ENCODE assay signal across 14 cellular contexts in genomic region chr16:68072038-68072695, GRCh38. TPM values are rescaled to one million over a fixed set of nuclear protein-coding genes. Genes with fewer than 3 reads are reported as not detected.
DNase-seq lines count a peak whose midpoint lies in the region; ATAC-seq, FAIRE-seq and TF ChIP-seq lines count a peak whose summit lies in the region.
"Had no signal": no experiment of that assay in that cellular context is flagged by ENCODE, and none has a peak within 500 bp of the region (broad histone marks: within the 10 kb centered on the region; RNA-seq: fewer than 3 reads in every experiment).

No MANE protein-coding gene starts in this region.

- no peaks in the 10 kb centered on the region for H3K27me3 ChIP-seq in gastrocnemius medialis
- H3K27me3 ChIP-seq: heart left ventricle, SJSA1, upper lobe of left lung had no signal

- peak in 2 of 5 experiments; percentile 43 to 44 for TF ChIP-seq CTCF in gastrocnemius medialis (IDR thresholded peaks at IDR 0.05 in 4 of 5, conservative IDR thresholded peaks at IDR 0.05 in 1 of 5)

- FAIRE-seq in urothelium cell line (lab: Jason Lieb, UNC), result no peak
- FAIRE-seq: H1 had no signal

- no peaks in the 10 kb centered on the region for H3K9me3 ChIP-seq in gastrocnemius medialis
- H3K9me3 ChIP-seq: heart left ventricle, SJSA1, upper lobe of left lung had no signal

- TF ChIP-seq POLR2A in gastrocnemius medialis (IDR thresholded peaks at IDR 0.05), result no peak

- H3K36me3 ChIP-seq in gastrocnemius medialis, result peaks cover 0 to 2% of the 10 kb centered on the region in 2 donors

- in situ Hi-C loops in gastrocnemius medialis (cut with MboI; ENCODE audit: low sequenced_read_pairs in 4 of 4) (no loop called here), KBM-7 (cut with MboI; ENCODE audit: low pct_unique_long_range_greater_than_20kb, low sequenced_read_pairs) (no loop called here)

- H3K27ac ChIP-seq in gastrocnemius medialis, result peak overlapping the region; percentile 83 to 89 (median 86)
- H3K27ac ChIP-seq: SJSA1 had no signal

- intact Hi-C loops in gastrocnemius medialis (cut with DNase I; ENCODE audit: low total_unique reads), result loop anchor here (5.0 kb wide), 1 partner anchor 825 kb away; the partner anchor contains the start of genes FHOD1 and SLC9A5

- ATAC-seq in SK-N-SH treated with all-trans-retinoic acid at 6 μM for 48 hours (peak; percentile 97), gastrocnemius medialis (peak; percentile 88 to 91)

- peaks cover 60 to 66% of the 10 kb centered on the region in 2 donors for H3K4me1 ChIP-seq in gastrocnemius medialis
- H3K4me1 ChIP-seq: SJSA1 had no signal

- H3K4me3 ChIP-seq in gastrocnemius medialis, result no peak overlapping the region
- H3K4me3 ChIP-seq: heart left ventricle, SJSA1, smooth muscle cell, upper lobe of left lung had no signal

- peak; percentile 71 for DNase-seq in GM04504 (ENCODE audit: low read depth)
- DNase-seq in glomerular visceral epithelial cell (ENCODE audit: extremely low spot score), result peak; percentile 28
- peak; percentile 84 to 96 for DNase-seq in gastrocnemius medialis
- DNase-seq in urothelium cell line (ENCODE audit: low spot score), result no peak
- no peak for DNase-seq in KG1 (lab: John Stamatoyannopoulos, UW)
- no peak for DNase-seq in KBM-7
- no peak for DNase-seq in MV-4-11 (lab: John Stamatoyannopoulos, UW)
- DNase-seq: activated naive CD4-positive, alpha-beta T cell had no signal

TF ChIP-seq in SK-N-SH treated with all-trans-retinoic acid at 6 μM for 48 hours, 23 proteins besides CTCF, POLR2A, EP300 and RAD21:
- no peak for TF ChIP-seq ZNF565 (CRISPR knock-in tag; conservative IDR thresholded peaks at IDR 0.05; ENCODE audit: low read depth)
- TF ChIP-seq TOX (CRISPR knock-in tag; IDR thresholded peaks at IDR 0.05; ENCODE audit: borderline replicate concordance), result no peak
- TF ChIP-seq SNAI2 (CRISPR knock-in tag; IDR thresholded peaks at IDR 0.05), result no peak

RNA-seq across cellular contexts. Expression of gene NFATC3, which starts 13.0 kb away (rescaled TPM):
- total RNA-seq in gastrocnemius medialis, result 10 to 100 TPM; 47.9 to 72.7 (median 70.7) TPM

RNA-seq across cellular contexts. Expression of gene DUS2, which starts 49.1 kb away (rescaled TPM):
- total RNA-seq in gastrocnemius medialis, result 1 to 10 TPM; 4.5 to 9.6 (median 7.1) TPM

RNA-seq across cellular contexts. Expression of gene DDX28, which starts 49.1 kb away (rescaled TPM):
- 10 to 100 TPM in 2 of 4 donors, 1 to 10 TPM in 2; 6.2 to 16.1 (median 10.4) TPM for total RNA-seq in gastrocnemius medialis

RNA-seq across cellular contexts. Expression of gene DPEP2NB, which starts 56.5 kb away (rescaled TPM):
- total RNA-seq in gastrocnemius medialis, result not detected
- total RNA-seq: H1, heart left ventricle, SJSA1, smooth muscle cell, upper lobe of left lung had no signal

Comparison
In these comparisons a context has a peak if more than half of its experiments do, and no peak if none do; other contexts are left out.
1. DNase-seq: peak in GM04504 (single experiment), glomerular visceral epithelial cell (single experiment) and gastrocnemius medialis (2 of 2); none in urothelium cell line (single experiment), KG1 (single experiment), KBM-7 (single experiment) and MV-4-11 (single experiment).